In genomic region chr19:44550976-44551375, GRCh38 we compare ENCODE assay signal across 2 cellular contexts. TPM values are rescaled to one million over a fixed set of nuclear protein-coding genes. Genes with fewer than 3 reads are reported as not detected.
"Had no signal": no experiment of that assay in that cellular context is flagged by ENCODE, and none has a peak within 500 bp of the region (broad histone marks: within the 10 kb centered on the region; RNA-seq: fewer than 3 reads in every experiment).

No MANE protein-coding gene starts in this region.

RNA-seq across cellular contexts. Expression of gene CEACAM20, which starts 21.5 kb away (rescaled TPM):
- total RNA-seq: G401, GM12878 had no signal
- polyA plus RNA-seq: GM12878 had no signal
